ENCODE assay signal across 26 cellular contexts in genomic region chr5:157976429-157976828, GRCh38.
"Had no signal": no experiment of that assay in that cellular context is flagged by ENCODE, and none has a peak within 500 bp of the region (broad histone marks: within the 10 kb centered on the region; RNA-seq: fewer than 3 reads in every experiment).

No MANE protein-coding gene starts in this region.

- H3K36me3 ChIP-seq: colonic mucosa, gastrocnemius medialis, heart left ventricle, left lung, prostate gland, right atrium auricular region, stomach, thyroid gland, vagina had no signal

- H2AFZ ChIP-seq: hepatocyte had no signal

- H3K4me1 ChIP-seq: colonic mucosa, gastrocnemius medialis, left lung, prostate gland, vagina had no signal

- ATAC-seq: gastrocnemius medialis; heart left ventricle; left cardiac atrium; left lung; naive thymus-derived CD4-positive, alpha-beta T cell; sciatic nerve; stimulated activated effector memory CD8-positive, alpha-beta T cell treated with anti-CD3 and anti-CD28 coated beads, Interleukin-12 subunit alpha, Interleukin-12 subunit beta, amount 100 ng/mL, for 72 hours had no signal

- H3K27me3 ChIP-seq: colonic mucosa, gastrocnemius medialis, heart left ventricle, hepatocyte, left lung, right atrium auricular region, stomach, thyroid gland, vagina had no signal

- DNase-seq: colonic mucosa; dermis blood vessel endothelial cell; effector memory CD4-positive, alpha-beta T cell; erythroblast; gastrocnemius medialis; heart left ventricle; kidney; left cardiac atrium; left lung; mesendoderm; midbrain; naive thymus-derived CD4-positive, alpha-beta T cell; nucleus accumbens; stimulated activated CD4-positive, alpha-beta T cell treated with anti-CD3 and anti-CD28 coated beads, Interleukin-2, amount 100 ng/mL, for 24 hours; stimulated activated CD4-positive, alpha-beta T cell treated with anti-CD3 and anti-CD28 coated beads, Interleukin-4, amount 100 ng/mL, for 24 hours; stimulated activated naive CD4-positive, alpha-beta T cell treated with Interleukin-2 at 50 U/mL for 16 hours; stomach; thyroid gland; trophoblast cell had no signal

- H3K4me2 ChIP-seq: hepatocyte had no signal

- H3K27ac ChIP-seq: colonic mucosa, gastrocnemius medialis, heart left ventricle, hepatocyte, left lung, prostate gland, right atrium auricular region, stomach, thyroid gland, vagina had no signal

- H3K4me3 ChIP-seq: colonic mucosa, gastrocnemius medialis, heart left ventricle, hepatocyte, left lung, prostate gland, right atrium auricular region, stomach, thyroid gland, vagina had no signal

- H3K79me2 ChIP-seq: hepatocyte had no signal

- FAIRE-seq: endothelial cell of umbilical vein, kidney had no signal

- H3K9me3 ChIP-seq: colonic mucosa, gastrocnemius medialis, heart left ventricle, left lung, prostate gland, right atrium auricular region, stomach, thyroid gland, vagina had no signal
